In the genomic region with DNA sequence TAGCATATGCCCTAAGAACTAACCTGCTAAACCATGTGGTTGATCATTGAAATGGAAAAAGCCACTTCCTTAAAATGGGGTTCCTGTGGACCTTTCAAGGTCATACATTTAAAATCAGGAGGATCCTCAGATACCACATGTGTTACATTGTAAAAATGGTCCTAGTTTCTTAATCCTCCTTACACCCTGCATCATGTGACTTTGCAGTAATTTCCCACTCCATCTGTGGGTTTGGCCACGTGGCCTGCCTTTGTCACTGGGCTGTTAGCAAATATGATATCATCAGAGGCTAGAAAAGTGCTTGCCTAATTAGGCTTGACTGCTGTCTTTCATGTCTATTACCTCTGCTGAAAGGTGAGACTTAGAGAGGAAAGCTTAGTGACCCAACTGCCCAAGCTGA, we compare ENCODE assay signal across 22 cellular contexts.
"Had no signal": no experiment of that assay in that cellular context is flagged by ENCODE, and none has a peak within 500 bp of the region (broad histone marks: within the 10 kb centered on the region; RNA-seq: fewer than 3 reads in every experiment).

No MANE protein-coding gene starts in this region.

- ATAC-seq: foreskin keratinocyte, left colon, sciatic nerve had no signal

- H3K79me2 ChIP-seq: hepatocyte had no signal

- DNase-seq: effector CD4-positive, alpha-beta T cell; endodermal cell; erythroblast; foreskin keratinocyte; head of caudate nucleus; left colon; mesendoderm; naive B cell; posterior cingulate gyrus; spleen; stimulated activated CD4-positive, alpha-beta T cell treated with anti-CD3 and anti-CD28 coated beads, Interleukin-15, amount 100 ng/mL, for 24 hours; stimulated activated CD4-positive, alpha-beta T cell treated with anti-CD3 and anti-CD28 coated beads, Interleukin-1b, Interleukin-23, amount 100 ng/mL, for 48 hours; stimulated activated CD4-positive, alpha-beta T cell treated with anti-CD3 and anti-CD28 coated beads, Interleukin-4, amount 100 ng/mL, for 24 hours; stimulated activated naive B cell treated with anti-CD40 and anti-IgM and Interleukin-4, amounts not matched to agents 10 μg/mL and 1 μg/mL and 100 μg/mL, for 72 hours; stomach; substantia nigra; transverse colon had no signal

- H2AFZ ChIP-seq: hepatocyte had no signal

- H3K4me2 ChIP-seq: hepatocyte had no signal

- H3K27me3 ChIP-seq: foreskin keratinocyte, hepatocyte, transverse colon had no signal

- H3K36me3 ChIP-seq: spleen, stomach, thoracic aorta, transverse colon had no signal

- H3K4me1 ChIP-seq: foreskin keratinocyte, spleen, stomach, transverse colon had no signal

- H3K4me3 ChIP-seq: coronary artery, hepatocyte, spleen, stomach, thoracic aorta, transverse colon had no signal

- FAIRE-seq: endothelial cell of umbilical vein had no signal

- H3K27ac ChIP-seq: coronary artery, foreskin keratinocyte, hepatocyte, spleen, stomach, thoracic aorta, transverse colon had no signal

- H3K9me3 ChIP-seq: spleen, thoracic aorta, transverse colon had no signal
